Comparison of ENCODE assay signal across 16 cellular contexts in genomic region chr11:77250881-77251640, GRCh38. TPM values are rescaled to one million over a fixed set of nuclear protein-coding genes. Genes with fewer than 3 reads are reported as not detected.
A peak's percentile ranks its signal among the peaks of the same experiment; 100 is the strongest.
DNase-seq lines count a peak whose midpoint lies in the region; ATAC-seq and TF ChIP-seq lines count a peak whose summit lies in the region.
"Had no signal": no experiment of that assay in that cellular context is flagged by ENCODE, and none has a peak within 500 bp of the region (broad histone marks: within the 10 kb centered on the region; RNA-seq: fewer than 3 reads in every experiment).

No MANE protein-coding gene starts in this region.

- H3K9ac ChIP-seq in skeletal muscle satellite cell (ENCODE audit: low read depth, low read length), result no peak overlapping the region

- intact Hi-C loops in psoas muscle (cut with DNase I), result no loop called here

- no peaks in the 10 kb centered on the region for H4K20me1 ChIP-seq in GM23338 (replicated peaks; ENCODE audit: insufficient read depth)

- H3K4me3 ChIP-seq in epithelial cell of esophagus (ENCODE audit: low read length), result no peak overlapping the region
- no peak overlapping the region for H3K4me3 ChIP-seq in skeletal muscle satellite cell (ENCODE audit: low read length)
- no peak overlapping the region for H3K4me3 ChIP-seq in psoas muscle
- H3K4me3 ChIP-seq in GM23338, result no peak overlapping the region
- H3K4me3 ChIP-seq: HAP-1 had no signal

- 88 to 98% (median 96%) methylated on average over 1 of the region's 1 CpG for WGBS in psoas muscle, 3 donors

- H3K4me2 ChIP-seq in skeletal muscle satellite cell (ENCODE audit: low read length) (peak overlapping the region; percentile 5), GM23338 (no peak overlapping the region)

- no peaks in the 10 kb centered on the region for H3K36me3 Mint-ChIP-seq in activated T-cell treated with anti-CD3 and anti-CD28 coated beads, Interleukin-2, amount 50 U/mL, for 4 hours (ENCODE audit: insufficient read depth)
- no peaks in the 10 kb centered on the region for H3K36me3 Mint-ChIP-seq in GM23338 (ENCODE audit: low read depth)

- no peak for DNase-seq in activated T-cell treated with anti-CD3 and anti-CD28 coated beads, Interleukin-2, amount 50 U/mL, for 4 hours
- no peak for DNase-seq in activated T-cell treated with anti-CD3 and anti-CD28 coated beads, Interleukin-2, amount 50 U/mL, for 1 hour
- peak; percentile 19 for DNase-seq in NCI-H69 (lab: John Stamatoyannopoulos, UW)
- peak; percentile 87 for DNase-seq in epithelial cell of esophagus (ENCODE audit: low read depth)
- no peak for DNase-seq in psoas muscle
- DNase-seq in GM23338 (ENCODE audit: low spot score), result no peak
- DNase-seq: activated CD4-positive, alpha-beta T cell treated with anti-CD3 and anti-CD28 coated beads, Interleukin-2, amount 10 ng/mL, durations not matched to agents 7 days and 5 days; activated effector memory CD4-positive, alpha-beta T cell treated with anti-CD3 and anti-CD28 coated beads, Interleukin-2, amount 50 U/mL, for 16 hours; erythroblast; mesendoderm; NCI-H1048; occipital lobe had no signal

- H3K27ac ChIP-seq in psoas muscle (no peak overlapping the region), GM23338 (ENCODE audit: low read depth) (no peak overlapping the region)

- ATAC-seq in activated T-cell treated with anti-CD3 and anti-CD28 coated beads, Interleukin-2, amount 50 U/mL, for 4 hours, result peak; percentile 94 to 95
- ATAC-seq in GM21526 (IDR thresholded peaks at IDR 0.05; ENCODE audit: low FRiP score, unreplicated experiment) (no peak), psoas muscle (no peak), GM23338 (no peak)

- H3K4me1 ChIP-seq in skeletal muscle satellite cell (ENCODE audit: control insufficient read depth, insufficient read depth, low read length) (peaks cover 5% of the 10 kb centered on the region), psoas muscle (no peaks in the 10 kb centered on the region), GM23338 (ENCODE audit: insufficient read depth) (no peaks in the 10 kb centered on the region)
- H3K4me1 ChIP-seq: HAP-1 had no signal

- no peaks in the 10 kb centered on the region for H3K27me3 Mint-ChIP-seq in activated T-cell treated with anti-CD3 and anti-CD28 coated beads, Interleukin-2, amount 50 U/mL, for 4 hours (ENCODE audit: low read depth)
- no peaks in the 10 kb centered on the region for H3K27me3 Mint-ChIP-seq in GM23338 (ENCODE audit: insufficient read depth, low read depth, poor library complexity)
- H3K27me3 Mint-ChIP-seq: activated CD4-positive, alpha-beta T cell treated with anti-CD3 and anti-CD28 coated beads, Interleukin-2, amount 10 ng/mL, durations not matched to agents 7 days and 5 days had no signal

- no peaks in the 10 kb centered on the region for H3K9me3 ChIP-seq in skeletal muscle satellite cell (replicated peaks; ENCODE audit: low read length)
- peaks cover 6% of the 10 kb centered on the region for H3K9me3 ChIP-seq in psoas muscle
- H3K9me3 ChIP-seq: HAP-1 had no signal

- H3F3A ChIP-seq in GM23338 (replicated peaks; ENCODE audit: low read depth), result no peaks in the 10 kb centered on the region

- no peak overlapping the region for H3K27ac Mint-ChIP-seq in GM23338
- H3K27ac Mint-ChIP-seq: activated CD4-positive, alpha-beta T cell treated with anti-CD3 and anti-CD28 coated beads, Interleukin-2, amount 10 ng/mL, durations not matched to agents 7 days and 5 days; T-helper 1 cell treated with Interleukin-12 subunit alpha and Interleukin-12 subunit beta and Interleukin-4 antibody, amounts not matched to agents 30 μg/mL and 1 μg/mL, for 36 hours had no signal

- TF ChIP-seq CTCF in epithelial cell of esophagus (IDR thresholded peaks at IDR 0.05; ENCODE audit: insufficient read depth, low read depth, low read length, missing control alignments) (no peak), psoas muscle (IDR thresholded peaks at IDR 0.05) (no peak), GM23338 (conservative IDR thresholded peaks at IDR 0.05; ENCODE audit: low read depth in 2 of 2) (no peak)

- no peak overlapping the region for H3K4me3 Mint-ChIP-seq in activated T-cell treated with anti-CD3 and anti-CD28 coated beads, Interleukin-2, amount 50 U/mL, for 4 hours
- H3K4me3 Mint-ChIP-seq in GM23338, result no peak overlapping the region
- H3K4me3 Mint-ChIP-seq: activated CD4-positive, alpha-beta T cell treated with anti-CD3 and anti-CD28 coated beads, Interleukin-2, amount 10 ng/mL, durations not matched to agents 7 days and 5 days; T-helper 1 cell treated with Interleukin-12 subunit alpha and Interleukin-12 subunit beta and Interleukin-4 antibody, amounts not matched to agents 30 μg/mL and 1 μg/mL, for 36 hours had no signal

- no peaks in the 10 kb centered on the region for H3K9me2 ChIP-seq in GM23338 (ENCODE audit: insufficient read depth)

- no peak overlapping the region for H2AFZ ChIP-seq in GM23338

- no peaks in the 10 kb centered on the region for H3K36me3 ChIP-seq in skeletal muscle satellite cell (ENCODE audit: insufficient read depth, low read length)
- no peaks in the 10 kb centered on the region for H3K36me3 ChIP-seq in psoas muscle (ENCODE audit: insufficient read depth in 1 of 2, low read depth in 1 of 2)
- H3K36me3 ChIP-seq in GM23338 (ENCODE audit: insufficient read depth), result no peaks in the 10 kb centered on the region
- H3K36me3 ChIP-seq: HAP-1 had no signal

- H3K27me3 ChIP-seq in skeletal muscle satellite cell (ENCODE audit: control insufficient read depth, insufficient read depth, low read length), result no peaks in the 10 kb centered on the region
- no peaks in the 10 kb centered on the region for H3K27me3 ChIP-seq in psoas muscle (ENCODE audit: insufficient read depth in 3 of 3, low read length in 2 of 3)
- H3K27me3 ChIP-seq in GM23338 (ENCODE audit: insufficient read depth), result no peaks in the 10 kb centered on the region

- H3K9me3 Mint-ChIP-seq in activated T-cell treated with anti-CD3 and anti-CD28 coated beads, Interleukin-2, amount 50 U/mL, for 4 hours, result peaks cover 22% of the 10 kb centered on the region
- no peaks in the 10 kb centered on the region for H3K9me3 Mint-ChIP-seq in GM23338

- H3K79me2 ChIP-seq in GM23338 (replicated peaks; ENCODE audit: insufficient read depth), result no peaks in the 10 kb centered on the region

- peaks cover 11% of the 10 kb centered on the region for H3K4me1 Mint-ChIP-seq in activated T-cell treated with anti-CD3 and anti-CD28 coated beads, Interleukin-2, amount 50 U/mL, for 4 hours (ENCODE audit: low read depth)
- H3K4me1 Mint-ChIP-seq in GM23338, result no peaks in the 10 kb centered on the region
- H3K4me1 Mint-ChIP-seq: activated CD4-positive, alpha-beta T cell treated with anti-CD3 and anti-CD28 coated beads, Interleukin-2, amount 10 ng/mL, durations not matched to agents 7 days and 5 days had no signal

RNA-seq across cellular contexts. Expression of gene GDPD4, which starts 50.4 kb away (rescaled TPM):
- total RNA-seq in activated T-cell treated with anti-CD3 and anti-CD28 coated beads, Interleukin-2, amount 50 U/mL, for 4 hours, result not detected
- total RNA-seq in skeletal muscle satellite cell (2012; rRNA removed), result not detected in 2 replicates
- total RNA-seq in psoas muscle, result not detected
- polyA plus RNA-seq in psoas muscle (not detected), GM23338 (2016; fragmentation: Nextera tagmentation; extraction: Ambion mirVana) (not detected in 2 replicates)
- total RNA-seq in GM23338 (2014; rRNA removed; shearing (Covaris generic)), result not detected in 2 replicates
- total RNA-seq: activated CD4-positive, alpha-beta T cell treated with anti-CD3 and anti-CD28 coated beads, Interleukin-2, amount 10 ng/mL, durations not matched to agents 7 days and 5 days; occipital lobe had no signal

Comparison
In these comparisons a context has a peak if more than half of its experiments do, and no peak if none do; other contexts are left out.
1. ATAC-seq: peak in activated T-cell treated with anti-CD3 and anti-CD28 coated beads, Interleukin-2, amount 50 U/mL, for 4 hours (2 of 2); none in GM21526 (single experiment), psoas muscle (0 of 4) and GM23338 (single experiment).
2. DNase-seq: peak in NCI-H69 (single experiment) and epithelial cell of esophagus (single experiment); none in activated T-cell treated with anti-CD3 and anti-CD28 coated beads, Interleukin-2, amount 50 U/mL, for 4 hours (single experiment), activated T-cell treated with anti-CD3 and anti-CD28 coated beads, Interleukin-2, amount 50 U/mL, for 1 hour (single experiment), psoas muscle (0 of 2) and GM23338 (single experiment).